In genomic region chr2:239400907-239401449, GRCh38 we compare ENCODE assay signal across 8 cellular contexts. TPM values are rescaled to one million over a fixed set of nuclear protein-coding genes. Genes with fewer than 3 reads are reported as not detected.
DNase-seq lines count a peak whose midpoint lies in the region; ATAC-seq and FAIRE-seq lines count a peak whose summit lies in the region.

HDAC4 (minus strand) TSS chr2:239401020; CDS start chr2:239352699, 48,321 bp downstream.

- peak within 1 kb of the TSS; percentile 100 for H3K27ac ChIP-seq in GM23248
- peak within 1 kb of the TSS; percentile 79 for H3K27ac ChIP-seq in Karpas-422 (ENCODE audit: low read length)

- peaks cover 49% of the 10 kb centered on the region for H3K4me1 Mint-ChIP-seq in activated T-cell treated with anti-CD3 and anti-CD28 coated beads, Interleukin-2, amount 50 U/mL, for 72 hours (ENCODE audit: low read depth)

- peak; percentile 90 to 91 for ATAC-seq in activated T-cell treated with anti-CD3 and anti-CD28 coated beads, Interleukin-2, amount 50 U/mL, for 72 hours (replicated peaks in 1 of 2)
- ATAC-seq in esophagus mucosa: peak; percentile 98

- H3K36me3 ChIP-seq in GM23248 (ENCODE audit: low read depth) (no peaks in the 10 kb centered on the region), Karpas-422 (ENCODE audit: insufficient read depth, low read length) (no peaks in the 10 kb centered on the region), mucosa of stomach (ENCODE audit: control insufficient read depth, insufficient read depth, low read length) (no peaks in the 10 kb centered on the region)

- peak within 1 kb of the TSS; percentile 92 to 99 for H3K4me3 Mint-ChIP-seq in activated T-cell treated with anti-CD3 and anti-CD28 coated beads, Interleukin-2, amount 50 U/mL, for 72 hours

- peak within 1 kb of the TSS; percentile 91 for H3K4me2 ChIP-seq in GM23248 (ENCODE audit: unreplicated experiment)
- H3K4me2 ChIP-seq in Karpas-422 (ENCODE audit: low read depth, low read length, poor library complexity, severe bottlenecking): peak within 1 kb of the TSS; percentile 99

- H3K27me3 Mint-ChIP-seq in activated T-cell treated with anti-CD3 and anti-CD28 coated beads, Interleukin-2, amount 50 U/mL, for 72 hours (ENCODE audit: low read depth): peaks cover 6% of the 10 kb centered on the region

- H3K9me2 ChIP-seq in GM23248 (ENCODE audit: insufficient read depth): no peaks in the 10 kb centered on the region
- H3K9me2 ChIP-seq in Karpas-422 (replicated peaks; ENCODE audit: insufficient read depth, low read length): no peaks in the 10 kb centered on the region

- H3K9ac ChIP-seq in GM23248 (peak within 1 kb of the TSS; percentile 99), Karpas-422 (ENCODE audit: low read length) (peak within 1 kb of the TSS; percentile 98), mucosa of stomach (ENCODE audit: low read length) (peak within 1 kb of the TSS; percentile 96)

- 0 out of 2 replicates have a peak, but pooled peaks cover 2% of the 10 kb centered on the region for H3K27me3 ChIP-seq in GM23248 (replicated peaks; ENCODE audit: insufficient read depth)
- no peaks in the 10 kb centered on the region for H3K27me3 ChIP-seq in Karpas-422 (ENCODE audit: low read length)
- H3K27me3 ChIP-seq in mucosa of stomach (ENCODE audit: control insufficient read depth, insufficient read depth, low read length): no peaks in the 10 kb centered on the region

- peak; percentile 93 for DNase-seq in DMS153 treated with DMSO at 0.1 percent for 48 hours (lab: John Stamatoyannopoulos, UW; ENCODE audit: unreplicated experiment)
- peak; percentile 99 for DNase-seq in GM23248
- peak; percentile 99 for DNase-seq in Karpas-422
- peak; percentile 97 for DNase-seq in RCC 7860 (ENCODE audit: low spot score)
- DNase-seq in activated T-cell treated with anti-CD3 and anti-CD28 coated beads, Interleukin-2, amount 50 U/mL, for 72 hours: peak; percentile 99
- peak; percentile 98 for DNase-seq in stimulated activated CD8-positive, alpha-beta memory T cell treated with anti-CD3 and anti-CD28 coated beads, Interleukin-4, amount 100 ng/mL, for 48 hours

- peaks cover 3% of the 10 kb centered on the region; the same call in 1 of the 2 replicates for H3F3A ChIP-seq in GM23248 (ENCODE audit: insufficient read depth)

- FAIRE-seq in RCC 7860 (lab: Jason Lieb, UNC): peak; percentile 20

- H4K20me1 ChIP-seq in GM23248 (ENCODE audit: insufficient read depth) (no peaks in the 10 kb centered on the region), Karpas-422 (ENCODE audit: insufficient read depth, low read depth, low read length) (peaks cover 32% of the 10 kb centered on the region)

- in situ Hi-C loops in GM23248 (cut with MboI): no loop called here

- H2AFZ ChIP-seq in GM23248 (peak within 1 kb of the TSS; percentile 87), Karpas-422 (ENCODE audit: low read length) (peak within 1 kb of the TSS; percentile 98)

- peaks cover 0 to 6% of the 10 kb centered on the region in 2 donors for H3K9me3 Mint-ChIP-seq in activated T-cell treated with anti-CD3 and anti-CD28 coated beads, Interleukin-2, amount 50 U/mL, for 72 hours

- WGBS in GM23248 (ENCODE audit: low coverage in 1 of 2, low lambda C conversion rate in 2 of 2, missing lambda C conversion rate in 2 of 2), 2 experiments: 1% methylated on average over 18 to 34 of the region's 55 CpGs

- peak within 1 kb of the TSS; percentile 99 for H3K27ac Mint-ChIP-seq in activated T-cell treated with anti-CD3 and anti-CD28 coated beads, Interleukin-2, amount 50 U/mL, for 72 hours

- peak within 1 kb of the TSS; percentile 93 for H3K4me3 ChIP-seq in GM23248
- H3K4me3 ChIP-seq in Karpas-422 (ENCODE audit: low read length): peak within 1 kb of the TSS; percentile 94
- peak within 1 kb of the TSS; percentile 96 for H3K4me3 ChIP-seq in mucosa of stomach (ENCODE audit: low read length)

- H3K36me3 Mint-ChIP-seq in activated T-cell treated with anti-CD3 and anti-CD28 coated beads, Interleukin-2, amount 50 U/mL, for 72 hours (ENCODE audit: insufficient read depth in 2 of 2): peaks cover 5 to 16% of the 10 kb centered on the region in 2 donors

- peaks cover 35% of the 10 kb centered on the region for H3K79me2 ChIP-seq in GM23248 (ENCODE audit: insufficient read depth)
- H3K79me2 ChIP-seq in Karpas-422 (ENCODE audit: low read length): peaks cover 5% of the 10 kb centered on the region; the same call in 1 of the 2 replicates

- H3K4me1 ChIP-seq in GM23248 (ENCODE audit: insufficient read depth) (peaks cover 13% of the 10 kb centered on the region), Karpas-422 (ENCODE audit: low read length) (peaks cover 21% of the 10 kb centered on the region), mucosa of stomach (ENCODE audit: control insufficient read depth, insufficient read depth, low read length) (peaks cover 5% of the 10 kb centered on the region)

- no peaks in the 10 kb centered on the region for H3K9me3 ChIP-seq in GM23248 (ENCODE audit: low read depth)
- no peaks in the 10 kb centered on the region for H3K9me3 ChIP-seq in Karpas-422 (ENCODE audit: low read length)
- no peaks in the 10 kb centered on the region for H3K9me3 ChIP-seq in mucosa of stomach (ENCODE audit: control insufficient read depth, low read length)

RNA-seq across cellular contexts. Expression of gene HDAC4, which starts in this region (rescaled TPM):
- total RNA-seq in GM23248 (2014; rRNA removed; shearing (Covaris generic)): 5.3 and 6.3 TPM in 2 replicates
- polyA plus RNA-seq in GM23248 (2016; fragmentation: Nextera tagmentation; extraction: Ambion mirVana): 2.1 and 2.6 TPM in 2 replicates
- 8.5 and 16.5 TPM in 2 replicates for total RNA-seq in Karpas-422 (2014; rRNA removed; shearing (Covaris generic); ENCODE audit: low replicate concordance)
- 10 to 100 TPM; 49.8 to 71.7 TPM for total RNA-seq in activated T-cell treated with anti-CD3 and anti-CD28 coated beads, Interleukin-2, amount 50 U/mL, for 72 hours
- total RNA-seq in esophagus mucosa: 33.9 TPM

Comparison
In these comparisons a context has a peak if more than half of its experiments do, and no peak if none do; other contexts are left out.
1. Peak in every context shown above with its lines: DNase-seq, ATAC-seq, H3K4me3 ChIP-seq and H3K27ac ChIP-seq.